Comparison of ENCODE assay signal across 15 cellular contexts in the genomic region with DNA sequence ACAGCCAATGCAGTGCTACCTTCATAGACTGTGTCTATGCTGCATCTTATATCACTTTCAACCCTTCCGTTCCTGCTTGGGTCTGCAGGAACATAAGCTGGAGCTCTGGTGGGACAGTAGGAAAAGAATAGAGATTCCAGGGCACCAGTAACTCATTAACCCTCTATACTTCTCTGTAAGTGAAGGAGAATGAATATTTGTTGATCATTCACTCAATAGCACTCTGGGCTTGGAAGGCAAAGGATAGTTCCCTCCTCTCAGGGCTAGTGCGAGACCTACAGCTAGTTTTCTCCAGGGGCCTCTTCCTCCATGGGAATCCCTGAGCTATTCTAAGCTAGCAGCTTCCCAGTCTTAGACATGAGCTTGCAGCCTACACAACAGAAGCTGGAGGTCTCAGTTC.
"Had no signal": no experiment of that assay in that cellular context is flagged by ENCODE, and none has a peak within 500 bp of the region (broad histone marks: within the 10 kb centered on the region; RNA-seq: fewer than 3 reads in every experiment).

No MANE protein-coding gene starts in this region.

- H3K36me3 ChIP-seq: prostate gland, stomach had no signal

- H3K9me3 ChIP-seq: prostate gland, stomach had no signal

- H2AFZ ChIP-seq: parathyroid adenoma had no signal

- H3K79me2 ChIP-seq: parathyroid adenoma had no signal

- H3K9ac ChIP-seq: parathyroid adenoma had no signal

- H3K27me3 ChIP-seq: dorsolateral prefrontal cortex, stomach had no signal

- H3K4me1 Mint-ChIP-seq: central memory CD8-positive, alpha-beta T cell; natural killer cell had no signal

- H3K27me3 Mint-ChIP-seq: central memory CD8-positive, alpha-beta T cell had no signal

- H3K4me3 Mint-ChIP-seq: central memory CD8-positive, alpha-beta T cell; natural killer cell had no signal

- H3K27ac ChIP-seq: dorsolateral prefrontal cortex, parathyroid adenoma, prostate gland, stomach had no signal

- H3K27ac Mint-ChIP-seq: natural killer cell had no signal

- H3K36me3 Mint-ChIP-seq: natural killer cell had no signal

- DNase-seq: cortex of kidney; dorsolateral prefrontal cortex; effector CD8-positive, alpha-beta T cell; kidney; left colon; mammary epithelial cell; natural killer cell; retina; stimulated activated naive CD4-positive, alpha-beta T cell; stomach; substantia nigra; trophoblast cell had no signal

- H3K4me3 ChIP-seq: dorsolateral prefrontal cortex, prostate gland, stomach had no signal

- H3K4me1 ChIP-seq: parathyroid adenoma, prostate gland had no signal
